In genomic region chr5:135214897-135215616, GRCh38 we compare ENCODE assay signal across 12 cellular contexts.
A peak's percentile ranks its signal among the peaks of the same experiment; 100 is the strongest.
DNase-seq lines count a peak whose midpoint lies in the region; ATAC-seq lines count a peak whose summit lies in the region.
"Had no signal": no experiment of that assay in that cellular context is flagged by ENCODE, and none has a peak within 500 bp of the region (broad histone marks: within the 10 kb centered on the region; RNA-seq: fewer than 3 reads in every experiment).

No MANE protein-coding gene starts in this region.

- H3K4me3 ChIP-seq in adipocyte (ENCODE audit: low read length) = no peak overlapping the region
- H3K4me3 ChIP-seq: dorsolateral prefrontal cortex had no signal

- H3K4me1 ChIP-seq in adipocyte (ENCODE audit: control insufficient read depth, insufficient read depth, low read length) = peaks cover 11% of the 10 kb centered on the region

- H3K27me3 ChIP-seq in adipocyte (replicated peaks; ENCODE audit: control insufficient read depth, insufficient read depth, low read length) = no peaks in the 10 kb centered on the region
- H3K27me3 ChIP-seq: dorsolateral prefrontal cortex had no signal

- no peak for DNase-seq in Right ventricle myocardium superior
- DNase-seq in cardiac septum (ENCODE audit: low spot score) = no peak
- peak; percentile 62 for DNase-seq in adipocyte (ENCODE audit: low read depth)
- DNase-seq in left lobe of liver (ENCODE audit: low spot score) = peak; percentile 27
- no peak for DNase-seq in NCI-H1930 (lab: John Stamatoyannopoulos, UW)
- DNase-seq in NCI-H2171 (lab: John Stamatoyannopoulos, UW) = no peak
- no peak for DNase-seq in NCI-H345 (lab: John Stamatoyannopoulos, UW)
- no peak for DNase-seq in NCI-H1436 treated with DMSO at 0.1 percent for 48 hours (lab: John Stamatoyannopoulos, UW)
- DNase-seq: activated CD4-positive, alpha-beta T cell treated with anti-CD3 and anti-CD28 coated beads for 4 hours; NCI-H2107; RPMI8226 had no signal

- intact Hi-C loops in Right ventricle myocardium superior (cut with DNase I) = no loop called here
- intact Hi-C loops in cardiac septum (cut with DNase I) = no loop called here

- H3K9ac ChIP-seq in adipocyte (ENCODE audit: low read length) = no peak overlapping the region

- no peaks in the 10 kb centered on the region for H3K9me3 ChIP-seq in adipocyte (ENCODE audit: control insufficient read depth, low read length)

- ATAC-seq in Right ventricle myocardium superior (ENCODE audit: poor library complexity) (peak; percentile 45), left lobe of liver (peak; percentile 26)

- no peaks in the 10 kb centered on the region for H3K36me3 ChIP-seq in adipocyte (ENCODE audit: control insufficient read depth, insufficient read depth, low read length, severe bottlenecking)

Comparison
In these comparisons a context has a peak if more than half of its experiments do, and no peak if none do; other contexts are left out.
1. DNase-seq: peak in adipocyte (single experiment) and left lobe of liver (single experiment); none in Right ventricle myocardium superior (single experiment), cardiac septum (single experiment), NCI-H1930 (0 of 2), NCI-H2171 (single experiment), NCI-H345 (single experiment) and NCI-H1436 treated with DMSO at 0.1 percent for 48 hours (single experiment).